ENCODE assay signal across 26 cellular contexts in the genomic region with DNA sequence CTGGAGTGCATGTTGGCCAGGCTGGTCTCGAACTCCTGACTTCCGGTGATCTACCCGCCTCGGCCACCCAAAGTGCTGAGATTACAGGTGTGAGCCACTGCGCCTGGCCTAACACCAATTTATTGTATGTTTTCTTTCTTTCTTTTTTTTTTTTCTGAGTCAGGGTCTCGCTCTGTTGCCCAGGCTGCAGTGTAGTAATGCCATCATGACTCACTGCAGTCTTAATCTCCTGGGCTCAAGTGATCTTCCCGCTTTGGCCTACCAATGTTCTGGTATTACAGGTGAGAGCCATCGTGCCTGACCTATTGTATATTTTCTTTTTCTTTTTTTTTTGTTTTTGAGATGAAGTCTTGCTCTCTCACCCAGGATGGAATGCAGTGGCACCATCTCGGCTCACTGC.
"Had no signal": no experiment of that assay in that cellular context is flagged by ENCODE, and none has a peak within 500 bp of the region (broad histone marks: within the 10 kb centered on the region; RNA-seq: fewer than 3 reads in every experiment).

No MANE protein-coding gene starts in this region.

- ATAC-seq: activated CD8-positive, alpha-beta T cell treated with anti-CD3 and anti-CD28 coated beads for 36 hours; activated T-cell treated with anti-CD3 and anti-CD28 coated beads, Interleukin-2, amount 50 U/mL, for 72 hours; activated T-helper 17 cell treated with anti-CD3 and anti-CD28 coated beads, Interleukin-2, amount 50 U/mL, for 72 hours; PC-3 had no signal

- H3K4me3 ChIP-seq: ascending aorta, Peyer's patch, SJCRH30, SK-N-MC had no signal

- H3K36me3 ChIP-seq: ascending aorta, Peyer's patch, SJCRH30 had no signal

- H3K27me3 ChIP-seq: ascending aorta, Peyer's patch, SJCRH30 had no signal

- H3K27ac ChIP-seq: ascending aorta, Peyer's patch, SJCRH30, SK-N-MC had no signal

- H3K9me3 ChIP-seq: ascending aorta, Peyer's patch, SJCRH30 had no signal

- H3K4me1 ChIP-seq: Peyer's patch, SJCRH30 had no signal

- DNase-seq: activated CD4-positive, alpha-beta T cell treated with anti-CD3 and anti-CD28 coated beads, Interleukin-2, amount 10 ng/mL, durations not matched to agents 24 days and 14 days; activated CD4-positive, alpha-beta T cell treated with anti-CD3 and anti-CD28 coated beads, Interleukin-2, amount 50 U/mL, for 4 hours; activated CD8-positive, alpha-beta T cell treated with anti-CD3 and anti-CD28 coated beads for 36 hours; activated effector memory CD4-positive, alpha-beta T cell treated with anti-CD3 and anti-CD28 coated beads, Interleukin-2, amount 50 U/mL, for 16 hours; activated naive CD4-positive, alpha-beta T cell treated with Interleukin-2 at 50 U/mL for 16 hours; activated naive CD8-positive, alpha-beta T cell treated with anti-CD3 and anti-CD28 coated beads, Interleukin-2, amount 10 ng/mL, durations not matched to agents 7 days and 5 days; activated T-cell treated with anti-CD3 and anti-CD28 coated beads, Interleukin-2, amount 50 U/mL, for 1 hour; activated T-cell treated with anti-CD3 and anti-CD28 coated beads, Interleukin-2, amount 50 U/mL, for 72 hours; amygdala; MM.1S; MV-4-11; NCI-H1092; NCI-H1436 treated with DMSO at 0.1 percent for 48 hours; NCI-H1694 treated with DMSO at 0.1 percent for 48 hours; NCI-H2029; NCI-H345; NCI-H524 treated with DMSO at 0.1 percent for 48 hours; NK-92 treated with Interleukin-12 subunit alpha and Interleukin-12 subunit beta, amount 100 ng/mL, for 24 hours; PC-3; Peyer's patch; Right ventricle myocardium superior; SJCRH30; T1000 had no signal
